13 cellular contexts compared by ENCODE assay signal in genomic region chr17:44793885-44794698, GRCh38. TPM values are rescaled to one million over a fixed set of nuclear protein-coding genes. Genes with fewer than 3 reads are reported as not detected.
DNase-seq lines count a peak whose midpoint lies in the region; ATAC-seq and TF ChIP-seq lines count a peak whose summit lies in the region.
"Had no signal": no experiment of that assay in that cellular context is flagged by ENCODE, and none has a peak within 500 bp of the region (broad histone marks: within the 10 kb centered on the region; RNA-seq: fewer than 3 reads in every experiment).

No MANE protein-coding gene starts in this region.

- no peak overlapping the region for H3K4me3 ChIP-seq in brain microvascular endothelial cell (ENCODE audit: low read depth, low read length)
- H3K4me3 ChIP-seq in skeletal muscle tissue (ENCODE audit: low read length in 3 of 3): no peak overlapping the region
- H3K4me3 ChIP-seq: GM12878, MG63 had no signal

- H3K36me3 Mint-ChIP-seq in HFFc6 (ENCODE audit: low read depth): peaks cover 23% of the 10 kb centered on the region

- DNase-seq in HFFc6 (no peak), brain microvascular endothelial cell (no peak), hepatic stellate cell (ENCODE audit: low spot score) (peak; percentile 13), mucosa of gallbladder (ENCODE audit: low spot score) (no peak), T-helper 1 cell (no peak), NCI-H345 treated with DMSO at 0.1 percent for 48 hours (lab: John Stamatoyannopoulos, UW; ENCODE audit: unreplicated experiment) (no peak)
- DNase-seq: activated naive CD4-positive, alpha-beta T cell treated with anti-CD3 and anti-CD28 coated beads, Interleukin-2, amount 50 U/mL, for 16 hours; COR-L47 had no signal

- H3K27ac ChIP-seq in brain microvascular endothelial cell: peak overlapping the region; percentile 90
- H3K27ac ChIP-seq in skeletal muscle tissue (ENCODE audit: low read depth, low read length): peak overlapping the region; percentile 41

- no peak for ATAC-seq in HG03439 (IDR thresholded peaks at IDR 0.05; ENCODE audit: unreplicated experiment)
- ATAC-seq: GM12878 had no signal

- H3K9ac ChIP-seq in skeletal muscle tissue (ENCODE audit: low read depth in 1 of 3, low read length in 3 of 3): peak overlapping the region in 1 of 3 donors; percentile 0

- TF ChIP-seq CTCF in HFFc6 (IDR thresholded peaks at IDR 0.05) (no peak), brain microvascular endothelial cell (IDR thresholded peaks at IDR 0.05; ENCODE audit: low read depth, low read length, missing control alignments) (peak; percentile 4)

- H3K4me1 ChIP-seq in skeletal muscle tissue (ENCODE audit: control insufficient read depth in 3 of 3, insufficient read depth in 3 of 3, low read length in 3 of 3): peaks cover 5 to 9% (median 8%) of the 10 kb centered on the region in 3 donors

- no peaks in the 10 kb centered on the region for H3K9me3 ChIP-seq in skeletal muscle tissue (ENCODE audit: control insufficient read depth in 3 of 3, low read length in 3 of 3)
- H3K9me3 ChIP-seq: MG63 had no signal

- no peaks in the 10 kb centered on the region for H3K36me3 ChIP-seq in brain microvascular endothelial cell (replicated peaks)
- H3K36me3 ChIP-seq in skeletal muscle tissue (ENCODE audit: control insufficient read depth in 3 of 3, insufficient read depth in 3 of 3, low read length in 3 of 3): no peaks in the 10 kb centered on the region

- in situ Hi-C loops in brain microvascular endothelial cell (cut with HindIII; ENCODE audit: low pct_ligation_motif_present, low sequenced_read_pairs): loop anchor here (25.0 kb wide), 1 partner anchor 93 kb away; the partner anchor contains the start of gene EFTUD2

- no peaks in the 10 kb centered on the region for H3K9me3 Mint-ChIP-seq in HFFc6

- peak overlapping the region; percentile 53; the same call in 1 of the 2 replicates for H3K4me3 Mint-ChIP-seq in HFFc6

- H3K27me3 Mint-ChIP-seq in HFFc6 (ENCODE audit: insufficient read depth): peaks cover 2% of the 10 kb centered on the region; the same call in 1 of the 2 replicates

- peak overlapping the region; percentile 94 for H3K27ac Mint-ChIP-seq in HFFc6

- H3K27me3 ChIP-seq in brain microvascular endothelial cell (replicated peaks) (no peaks in the 10 kb centered on the region), skeletal muscle tissue (ENCODE audit: control insufficient read depth in 3 of 3, insufficient read depth in 3 of 3, low read length in 3 of 3) (peaks cover 0 to 3% (median 0%) of the 10 kb centered on the region in 3 donors)
- H3K27me3 ChIP-seq: MG63 had no signal

- H3K4me1 Mint-ChIP-seq in HFFc6 (ENCODE audit: low read depth): peaks cover 59% of the 10 kb centered on the region

RNA-seq across cellular contexts. Expression of gene ADAM11, which starts 35.3 kb away (rescaled TPM):
- under 1 TPM; 0.14 to 0.27 (median 0.16) TPM for total RNA-seq in HFFc6 (2021; fragmentation: NEBNext Ultra II Directional; extraction: Animal tissue kit (Norgen Biotek cat#: 25700))
- total RNA-seq in skeletal muscle tissue: 0.52 TPM
- 2.8 TPM for total RNA-seq in mucosa of gallbladder

RNA-seq across cellular contexts. Expression of gene GJC1, which starts 36.0 kb away (rescaled TPM):
- 10 to 100 TPM; 47.3 to 71.3 (median 59.3) TPM for total RNA-seq in HFFc6 (2021; fragmentation: NEBNext Ultra II Directional; extraction: Animal tissue kit (Norgen Biotek cat#: 25700))
- total RNA-seq in skeletal muscle tissue (24.5 TPM), mucosa of gallbladder (17.3 TPM)

RNA-seq across cellular contexts. Expression of gene HIGD1B, which starts 53.6 kb away (rescaled TPM):
- not detected for total RNA-seq in HFFc6 (2021; fragmentation: NEBNext Ultra II Directional; extraction: Animal tissue kit (Norgen Biotek cat#: 25700))
- total RNA-seq in skeletal muscle tissue (8.9 TPM), mucosa of gallbladder (7.2 TPM)
- total RNA-seq: fibroblast of villous mesenchyme, GM12878 had no signal
